Comparison of ENCODE assay signal across 9 cellular contexts in the genomic region with DNA sequence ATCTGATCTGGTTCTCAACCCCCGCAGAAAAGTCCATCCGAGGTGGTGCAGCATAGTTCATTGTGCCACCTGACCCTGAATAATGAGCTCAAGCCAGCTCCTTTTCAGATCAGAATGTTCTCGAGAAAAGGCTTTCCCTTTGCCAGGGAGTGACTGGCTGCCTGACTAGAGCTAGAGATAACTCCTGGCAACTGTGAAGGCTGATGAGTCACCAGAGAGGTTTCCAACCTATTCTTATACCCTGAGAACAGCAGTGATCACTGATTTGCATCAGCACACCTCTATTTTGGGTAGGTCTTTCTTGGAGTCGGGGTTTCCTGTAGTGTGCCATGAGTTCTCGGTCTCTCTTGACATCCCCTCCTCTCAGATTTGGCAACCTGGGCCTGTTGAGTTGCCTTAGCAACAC.
A peak's percentile ranks its signal among the peaks of the same experiment; 100 is the strongest.
DNase-seq lines count a peak whose midpoint lies in the region; ATAC-seq, FAIRE-seq and TF ChIP-seq lines count a peak whose summit lies in the region.
"Had no signal": no experiment of that assay in that cellular context is flagged by ENCODE, and none has a peak within 500 bp of the region (broad histone marks: within the 10 kb centered on the region; RNA-seq: fewer than 3 reads in every experiment).

No MANE protein-coding gene starts in this region.

- CTCF ChIA-PET in endothelial cell of umbilical vein (lab: Charles Lee), result interaction anchor here (1.0 to 1.7 kb wide), 3 partner anchors 12 to 118 kb away, joined by 3 to 14 read pairs (median 3); no protein-coding TSS in a partner anchor

- no peak for TF ChIP-seq POLR2A in endothelial cell of umbilical vein (IDR thresholded peaks at IDR 0.05; ENCODE audit: low read depth, low read length)
- no peak for TF ChIP-seq POLR2A in prostate gland (IDR thresholded peaks at IDR 0.05)

- H3K27ac ChIP-seq in endothelial cell of umbilical vein (ENCODE audit: insufficient read depth, low read depth, low read length) (no peak overlapping the region), prostate gland (no peak overlapping the region)
- H3K27ac ChIP-seq: HL-60 had no signal

- H3K9me3 ChIP-seq in endothelial cell of umbilical vein (replicated peaks; ENCODE audit: control insufficient read depth, insufficient read depth, low read length), result no peaks in the 10 kb centered on the region
- H3K9me3 ChIP-seq in prostate gland, result no peaks in the 10 kb centered on the region

- H3K9ac ChIP-seq in endothelial cell of umbilical vein (replicated peaks; ENCODE audit: extremely low read depth, insufficient read depth, low read length), result no peak overlapping the region

- TF ChIP-seq CTCF in endothelial cell of umbilical vein (IDR thresholded peaks at IDR 0.05; ENCODE audit: extremely low read depth in 1 of 2, insufficient read depth in 1 of 2, low read depth in 1 of 2, low read length in 2 of 2), result no peak
- TF ChIP-seq CTCF in prostate gland (IDR thresholded peaks at IDR 0.05), result no peak

- H3K4me3 ChIP-seq in endothelial cell of umbilical vein (replicated peaks in 1 of 3; ENCODE audit: insufficient read depth in 1 of 3, low read depth in 1 of 3, low read length in 3 of 3), result no peak overlapping the region
- H3K4me3 ChIP-seq in prostate gland, result no peak overlapping the region

- intact Hi-C loops in endothelial cell of umbilical vein (cut with micrococcal nuclease) (no loop called here), prostate gland (cut with DNase I) (no loop called here)

- H2AFZ ChIP-seq in endothelial cell of umbilical vein (ENCODE audit: low read depth, low read length), result no peak overlapping the region

- H4K20me1 ChIP-seq in endothelial cell of umbilical vein (replicated peaks; ENCODE audit: control insufficient read depth, extremely low read depth, insufficient read depth, low read length), result no peaks in the 10 kb centered on the region

- WGBS in prostate gland, result 52% methylated on average over 5 of the region's 5 CpGs

- H3K4me2 ChIP-seq in endothelial cell of umbilical vein (ENCODE audit: insufficient read depth, low read length), result no peak overlapping the region

- dilution Hi-C loops in endothelial cell of umbilical vein (cut with MboI; ENCODE audit: extremely low pct_ligation_motif_present, low sequenced_read_pairs), result no loop called here

- no TSS peak for BruUV-seq in endothelial cell of umbilical vein (replicated peaks; lab: Mats Ljungman, UMichigan)

- H3K9me1 ChIP-seq in endothelial cell of umbilical vein (replicated peaks; ENCODE audit: control insufficient read depth, extremely low read depth, insufficient read depth, low read length), result no peaks in the 10 kb centered on the region

- H3K4me1 ChIP-seq in endothelial cell of umbilical vein (ENCODE audit: control insufficient read depth, extremely low read depth, insufficient read depth, low read length) (peaks cover 4% of the 10 kb centered on the region), prostate gland (replicated peaks) (no peaks in the 10 kb centered on the region)

- DNase-seq in GM04503 (ENCODE audit: low read depth) (peak; percentile 69), LoVo (ENCODE audit: low spot score) (peak; percentile 55), endothelial cell of umbilical vein (ENCODE audit: low read depth, low spot score) (peak; percentile 61), prostate gland (ENCODE audit: low spot score) (peak; percentile 36), NCI-H187 treated with DMSO at 0.1 percent for 48 hours (lab: John Stamatoyannopoulos, UW) (no peak), retina (no peak)

- H3K27me3 ChIP-seq in endothelial cell of umbilical vein (ENCODE audit: control insufficient read depth in 2 of 2, insufficient read depth in 2 of 2, low read length in 2 of 2) (no peaks in the 10 kb centered on the region), prostate gland (replicated peaks; ENCODE audit: insufficient read depth) (no peaks in the 10 kb centered on the region)

- FAIRE-seq in endothelial cell of umbilical vein (lab: Jason Lieb, UNC), result peak; percentile 81

- POLR2A ChIA-PET in endothelial cell of umbilical vein (lab: Charles Lee), result interaction anchor here (0.6 kb wide), 1 partner anchor 112 kb away, joined by 3 read pairs; no protein-coding TSS in a partner anchor

- ATAC-seq in GM21528 (IDR thresholded peaks at IDR 0.05; ENCODE audit: low FRiP score, unreplicated experiment) (peak; percentile 49), HG02970 (IDR thresholded peaks at IDR 0.05; ENCODE audit: low FRiP score, unreplicated experiment) (no peak)

- no peaks in the 10 kb centered on the region for H3K79me2 ChIP-seq in endothelial cell of umbilical vein (ENCODE audit: control insufficient read depth, insufficient read depth, low read length)

- no peaks in the 10 kb centered on the region for H3K36me3 ChIP-seq in endothelial cell of umbilical vein (ENCODE audit: control insufficient read depth in 2 of 2, extremely low read depth in 1 of 2, insufficient read depth in 2 of 2, low read length in 2 of 2)
- H3K36me3 ChIP-seq in prostate gland, result no peaks in the 10 kb centered on the region

TF ChIP-seq in endothelial cell of umbilical vein, 7 proteins besides CTCF, POLR2A, EP300 and RAD21:
- peak; percentile 34 for TF ChIP-seq GATA2 (IDR thresholded peaks at IDR 0.05; ENCODE audit: insufficient read depth, insufficient read length, low read depth, low read length)
- TF ChIP-seq EZH2 (IDR thresholded peaks at IDR 0.05; ENCODE audit: borderline replicate concordance, low read depth, low read length, severe bottlenecking), result no peak
- peak; percentile 57 for TF ChIP-seq JUN (IDR thresholded peaks at IDR 0.05; ENCODE audit: borderline replicate concordance, insufficient read depth, insufficient read length, low read depth)
- TF ChIP-seq FOS (IDR thresholded peaks at IDR 0.05; ENCODE audit: borderline replicate concordance, insufficient read depth, low read length), result peak; percentile 68

Comparison
In these comparisons a context has a peak if more than half of its experiments do, and no peak if none do; other contexts are left out.
1. DNase-seq: peak in GM04503 (single experiment), LoVo (single experiment), endothelial cell of umbilical vein (single experiment) and prostate gland (single experiment); none in NCI-H187 treated with DMSO at 0.1 percent for 48 hours (single experiment) and retina (single experiment).